14 cellular contexts compared by ENCODE assay signal in genomic region chr1:96487404-96487803, GRCh38.
DNase-seq lines count a peak whose midpoint lies in the region; ATAC-seq and TF ChIP-seq lines count a peak whose summit lies in the region.
"Had no signal": no experiment of that assay in that cellular context is flagged by ENCODE, and none has a peak within 500 bp of the region (broad histone marks: within the 10 kb centered on the region; RNA-seq: fewer than 3 reads in every experiment).

No MANE protein-coding gene starts in this region.

- TF ChIP-seq CTCF in breast epithelium (IDR thresholded peaks at IDR 0.05): no peak
- TF ChIP-seq CTCF in CD8-positive, alpha-beta T cell (IDR thresholded peaks at IDR 0.05): no peak
- TF ChIP-seq CTCF in WERI-Rb-1 (IDR thresholded peaks at IDR 0.05; ENCODE audit: low read depth, low read length): no peak

- H3K36me3 Mint-ChIP-seq in CD8-positive, alpha-beta T cell: no peaks in the 10 kb centered on the region

- H3K27me3 Mint-ChIP-seq in CD8-positive, alpha-beta T cell (ENCODE audit: low read depth): no peaks in the 10 kb centered on the region
- H3K27me3 Mint-ChIP-seq: CD4-positive, alpha-beta T cell had no signal

- H3K4me1 Mint-ChIP-seq in CD8-positive, alpha-beta T cell (ENCODE audit: low read depth): no peaks in the 10 kb centered on the region

- CTCF ChIA-PET in CD8-positive, alpha-beta T cell (lab: Charles Lee): no interaction called here

- H3K4me3 ChIP-seq in breast epithelium (peak overlapping the region in 1 of 3 donors; percentile 10), stomach smooth muscle (ENCODE audit: low read length in 2 of 2) (peak overlapping the region in 1 of 2 donors; percentile 40), WERI-Rb-1 (ENCODE audit: low read depth, low read length) (no peak overlapping the region)
- H3K4me3 ChIP-seq in CD8-positive, alpha-beta T cell (ENCODE audit: low read depth, low read length): no peak overlapping the region

- POLR2A ChIA-PET in CD8-positive, alpha-beta T cell (lab: Charles Lee): no interaction called here

- no peak for ATAC-seq in CD8-positive, alpha-beta T cell

- DNase-seq in HS-27A (ENCODE audit: low read depth) (peak; percentile 48), breast epithelium (ENCODE audit: low spot score in 2 of 2) (peak in 1 of 2 donors; percentile 31), iris pigment epithelial cell (ENCODE audit: low read depth) (peak; percentile 33), H4 (ENCODE audit: low spot score) (no peak), NCI-H748 treated with DMSO at 0.1 percent for 48 hours (lab: John Stamatoyannopoulos, UW) (no peak), WERI-Rb-1 (no peak)
- DNase-seq in CD8-positive, alpha-beta T cell: no peak
- DNase-seq: activated CD4-positive, alpha-beta T cell treated with anti-CD3 and anti-CD28 coated beads for 1 hour; brain microvascular endothelial cell; CD4-positive, alpha-beta T cell; NCI-H1105; NCI-H69; stimulated activated naive CD4-positive, alpha-beta T cell had no signal

- H3K27me3 ChIP-seq in breast epithelium (no peaks in the 10 kb centered on the region), stomach smooth muscle (ENCODE audit: control insufficient read depth in 1 of 2, insufficient read depth in 2 of 2, low read length in 2 of 2) (no peaks in the 10 kb centered on the region), WERI-Rb-1 (ENCODE audit: insufficient read depth, low read depth, severe bottlenecking) (no peaks in the 10 kb centered on the region)
- no peaks in the 10 kb centered on the region for H3K27me3 ChIP-seq in CD8-positive, alpha-beta T cell (ENCODE audit: insufficient read depth, low read length)
- H3K27me3 ChIP-seq: brain microvascular endothelial cell had no signal

- H3K4me1 ChIP-seq in breast epithelium (no peaks in the 10 kb centered on the region), stomach smooth muscle (ENCODE audit: control insufficient read depth, insufficient read depth, low read length) (peaks cover 11% of the 10 kb centered on the region)
- no peaks in the 10 kb centered on the region for H3K4me1 ChIP-seq in CD8-positive, alpha-beta T cell (ENCODE audit: insufficient read depth, low read length)

- H3K9me3 Mint-ChIP-seq in CD8-positive, alpha-beta T cell: no peaks in the 10 kb centered on the region
- H3K9me3 Mint-ChIP-seq: CD4-positive, alpha-beta T cell had no signal

- H3K9me3 ChIP-seq in breast epithelium (no peaks in the 10 kb centered on the region), stomach smooth muscle (ENCODE audit: control insufficient read depth in 2 of 2, low read length in 2 of 2) (no peaks in the 10 kb centered on the region), WERI-Rb-1 (ENCODE audit: severe bottlenecking) (no peaks in the 10 kb centered on the region)
- no peaks in the 10 kb centered on the region for H3K9me3 ChIP-seq in CD8-positive, alpha-beta T cell (ENCODE audit: low read length)

- TF ChIP-seq POLR2A in breast epithelium (IDR thresholded peaks at IDR 0.05): no peak

- H3K4me3 Mint-ChIP-seq in CD8-positive, alpha-beta T cell: no peak overlapping the region
- H3K4me3 Mint-ChIP-seq: CD4-positive, alpha-beta T cell had no signal

- H3K27ac Mint-ChIP-seq in CD8-positive, alpha-beta T cell: no peak overlapping the region
- H3K27ac Mint-ChIP-seq: CD4-positive, alpha-beta T cell had no signal

- H3K27ac ChIP-seq in breast epithelium (peak overlapping the region; percentile 43 to 59), stomach smooth muscle (ENCODE audit: low read length) (peak overlapping the region; percentile 37), WERI-Rb-1 (no peak overlapping the region)
- H3K27ac ChIP-seq in CD8-positive, alpha-beta T cell (ENCODE audit: low read depth, low read length): no peak overlapping the region
- H3K27ac ChIP-seq: brain microvascular endothelial cell had no signal

- intact Hi-C loops in breast epithelium (cut with DNase I; ENCODE audit: low total_unique reads): no loop called here
- intact Hi-C loops in CD8-positive, alpha-beta T cell (cut with DNase I, micrococcal nuclease): no loop called here

- H3K9ac ChIP-seq in stomach smooth muscle (ENCODE audit: low read length in 2 of 2): peak overlapping the region in 1 of 2 donors; percentile 18

- H3K36me3 ChIP-seq in breast epithelium (no peaks in the 10 kb centered on the region), stomach smooth muscle (ENCODE audit: control insufficient read depth in 2 of 2, insufficient read depth in 2 of 2, low read length in 2 of 2) (no peaks in the 10 kb centered on the region), WERI-Rb-1 (no peaks in the 10 kb centered on the region)
- H3K36me3 ChIP-seq in CD8-positive, alpha-beta T cell (ENCODE audit: insufficient read depth, low read length): no peaks in the 10 kb centered on the region
- H3K36me3 ChIP-seq: brain microvascular endothelial cell had no signal

Comparison
In these comparisons a context has a peak if more than half of its experiments do, and no peak if none do; other contexts are left out.
1. DNase-seq: peak in HS-27A (single experiment) and iris pigment epithelial cell (single experiment); none in H4 (single experiment), CD8-positive, alpha-beta T cell (0 of 7), NCI-H748 treated with DMSO at 0.1 percent for 48 hours (single experiment) and WERI-Rb-1 (single experiment).
2. H3K27ac ChIP-seq: peak in breast epithelium (2 of 2) and stomach smooth muscle (single experiment); none in CD8-positive, alpha-beta T cell (single experiment) and WERI-Rb-1 (single experiment).